ENCODE assay signal across 11 cellular contexts in genomic region chr3:103052236-103052830, GRCh38.
DNase-seq lines count a peak whose midpoint lies in the region; ATAC-seq and TF ChIP-seq lines count a peak whose summit lies in the region.
"Had no signal": no experiment of that assay in that cellular context is flagged by ENCODE, and none has a peak within 500 bp of the region (broad histone marks: within the 10 kb centered on the region; RNA-seq: fewer than 3 reads in every experiment).

No MANE protein-coding gene starts in this region.

- no peak overlapping the region for H4K5ac ChIP-seq in H9 (ENCODE audit: insufficient read length, low read depth, low read length)

- H3K36me3 ChIP-seq in gastroesophageal sphincter = no peaks in the 10 kb centered on the region

- H4K91ac ChIP-seq in H9 (ENCODE audit: insufficient read length, low read depth, low read length) = no peak overlapping the region

- no peak overlapping the region for H3K9ac ChIP-seq in H9 (ENCODE audit: extremely low read depth, insufficient read length, low read length)

- peak; percentile 85 for DNase-seq in CD1c-positive myeloid dendritic cell (ENCODE audit: extremely low spot score)
- DNase-seq in NOMO-1 (lab: John Stamatoyannopoulos, UW; ENCODE audit: unreplicated experiment in 2 of 2) = peak; percentile 2 to 38
- peak; percentile 79 for DNase-seq in pons (ENCODE audit: low spot score)
- no peak for DNase-seq in H9
- no peak for DNase-seq in activated gamma-delta T cell (lab: John Stamatoyannopoulos, UW)
- DNase-seq: CD4-positive, alpha-beta memory T cell; NCI-H1417 treated with DMSO at 0.1 percent for 48 hours; stimulated activated CD4-positive, alpha-beta T cell treated with anti-CD3 and anti-CD28 coated beads, Interleukin-4, amount 100 ng/mL, for 24 hours had no signal

- no peaks in the 10 kb centered on the region for H4K20me1 ChIP-seq in H9 (ENCODE audit: control insufficient read depth, insufficient read depth, insufficient read length)

- no peak overlapping the region for H3K23ac ChIP-seq in H9 (ENCODE audit: insufficient read length, low read depth, low read length)

- H2BK15ac ChIP-seq in H9 (ENCODE audit: low read depth, low read length) = no peak overlapping the region

- H3K4ac ChIP-seq in H9 (ENCODE audit: low read depth, low read length) = no peak overlapping the region

- no peaks in the 10 kb centered on the region for H3K4me1 Mint-ChIP-seq in H9
- H3K4me1 Mint-ChIP-seq: CD4-positive, alpha-beta memory T cell had no signal

- TF ChIP-seq CTCF in gastroesophageal sphincter (IDR thresholded peaks at IDR 0.05) (no peak), H9 (conservative IDR thresholded peaks at IDR 0.05) (no peak)

- no peak overlapping the region for H3K14ac ChIP-seq in H9 (ENCODE audit: insufficient read depth, low read length)

- ATAC-seq in gastroesophageal sphincter (peak; percentile 40), GM18858 (IDR thresholded peaks at IDR 0.05; ENCODE audit: unreplicated experiment) (no peak), GM21381 (IDR thresholded peaks at IDR 0.05; ENCODE audit: unreplicated experiment) (no peak)

- H2AK5ac ChIP-seq in H9 (ENCODE audit: insufficient read length, low read length) = no peak overlapping the region

- no peak overlapping the region for H3K27ac ChIP-seq in gastroesophageal sphincter
- H3K27ac ChIP-seq in H9 (ENCODE audit: insufficient read length, low read depth, low read length) = no peak overlapping the region

- no peak overlapping the region for H3K56ac ChIP-seq in H9 (ENCODE audit: insufficient read length, low read depth, low read length)

- no peaks in the 10 kb centered on the region for H3K23me2 ChIP-seq in H9 (ENCODE audit: insufficient read length, low read depth, low read length, poor library complexity, severe bottlenecking)

- no peaks in the 10 kb centered on the region; a peak in 1 of 5 replicates for H3K9me3 Mint-ChIP-seq in H9

- H3K36me3 Mint-ChIP-seq in H9 (ENCODE audit: insufficient read depth in 1 of 3, low read depth in 3 of 3) = no peaks in the 10 kb centered on the region
- H3K36me3 Mint-ChIP-seq: CD4-positive, alpha-beta memory T cell had no signal

- H3K4me3 ChIP-seq in gastroesophageal sphincter = no peak overlapping the region

- WGBS in gastroesophageal sphincter (ENCODE audit: low coverage in 1 of 2), 2 donors = 33 to 57% methylated on average over 1 of the region's 1 CpG
- WGBS in H9 (ENCODE audit: extremely low coverage, insufficient read length, low lambda C conversion rate) = no CpG with 5 or more reads among the region's 1 CpG

- no peak overlapping the region for H4K8ac ChIP-seq in H9 (replicated peaks; ENCODE audit: insufficient read length, low read depth, low read length)

- H3K27me3 Mint-ChIP-seq in H9 (ENCODE audit: low read depth) = no peaks in the 10 kb centered on the region
- H3K27me3 Mint-ChIP-seq: CD4-positive, alpha-beta memory T cell had no signal

- no peak overlapping the region for H3T11ph ChIP-seq in H9 (ENCODE audit: low read length)

- H3K4me3 Mint-ChIP-seq in H9 = no peak overlapping the region
- H3K4me3 Mint-ChIP-seq: CD4-positive, alpha-beta memory T cell had no signal

- no peak overlapping the region for H3K27ac Mint-ChIP-seq in H9
- H3K27ac Mint-ChIP-seq: CD4-positive, alpha-beta memory T cell had no signal

- TF ChIP-seq EP300 in gastroesophageal sphincter (IDR thresholded peaks at IDR 0.05) = no peak

- H2BK20ac ChIP-seq in H9 (ENCODE audit: low read depth, low read length, poor library complexity, severe bottlenecking) = no peak overlapping the region

- no peaks in the 10 kb centered on the region for H3K79me2 ChIP-seq in H9 (ENCODE audit: insufficient read depth, low read length)

- H2AFZ ChIP-seq in H9 (ENCODE audit: low read length) = no peak overlapping the region

- no peak overlapping the region for H3K4me2 ChIP-seq in H9 (ENCODE audit: insufficient read depth, insufficient read length, low read length)

- no peak overlapping the region for H2BK120ac ChIP-seq in H9 (ENCODE audit: low read depth, low read length, poor library complexity, severe bottlenecking)

- H3K9me3 ChIP-seq in gastroesophageal sphincter = no peaks in the 10 kb centered on the region
- no peaks in the 10 kb centered on the region for H3K9me3 ChIP-seq in H9 (ENCODE audit: control insufficient read depth, low read depth, low read length)

- H2BK5ac ChIP-seq in H9 (ENCODE audit: insufficient read length, low read length) = no peak overlapping the region

- H2BK12ac ChIP-seq in H9 (ENCODE audit: insufficient read length, low read depth, low read length) = no peak overlapping the region

- H3K27me3 ChIP-seq in gastroesophageal sphincter (no peaks in the 10 kb centered on the region), H9 (ENCODE audit: insufficient read depth, low read length) (no peaks in the 10 kb centered on the region)

- H3K79me1 ChIP-seq in H9 (ENCODE audit: insufficient read depth, low read depth, low read length, poor library complexity, severe bottlenecking) = no peaks in the 10 kb centered on the region

- no peak overlapping the region for H3K18ac ChIP-seq in H9 (ENCODE audit: insufficient read length, low read depth, low read length)

- H3K4me1 ChIP-seq in gastroesophageal sphincter = no peaks in the 10 kb centered on the region
- no peaks in the 10 kb centered on the region for H3K4me1 ChIP-seq in H9 (ENCODE audit: insufficient read depth, low read length)

- TF ChIP-seq POLR2A in gastroesophageal sphincter (IDR thresholded peaks at IDR 0.05) = no peak

Comparison
In these comparisons a context has a peak if more than half of its experiments do, and no peak if none do; other contexts are left out.
1. DNase-seq: peak in CD1c-positive myeloid dendritic cell (single experiment), NOMO-1 (2 of 2) and pons (single experiment); none in H9 (single experiment) and activated gamma-delta T cell (single experiment).